21 cellular contexts compared by ENCODE assay signal in the genomic region with DNA sequence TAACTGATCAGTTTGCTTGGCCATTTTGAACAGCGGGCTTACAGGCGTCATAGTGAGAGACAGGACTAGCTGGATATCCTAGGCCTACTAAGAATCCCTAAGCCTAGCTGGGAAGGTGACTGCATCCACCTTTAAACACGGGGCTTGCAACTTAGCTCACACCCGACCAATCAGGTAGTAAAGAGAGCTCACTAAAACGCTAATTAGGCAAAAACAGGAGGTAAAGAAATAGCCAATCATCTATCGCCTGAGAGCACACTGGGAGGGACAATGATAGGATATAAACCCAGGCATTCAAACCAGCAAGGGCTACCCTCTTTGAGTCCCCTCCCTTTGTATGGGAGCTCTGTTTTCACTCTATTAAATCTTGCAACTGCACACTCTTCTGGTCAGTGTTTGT. TPM values are rescaled to one million over a fixed set of nuclear protein-coding genes. Genes with fewer than 3 reads are reported as not detected.
"Had no signal": no experiment of that assay in that cellular context is flagged by ENCODE, and none has a peak within 500 bp of the region (broad histone marks: within the 10 kb centered on the region; RNA-seq: fewer than 3 reads in every experiment).

No MANE protein-coding gene starts in this region.

RNA-seq across cellular contexts. Expression of a gene that starts 18.3 kb away (rescaled TPM):
- total RNA-seq: activated naive CD4-positive, alpha-beta T cell treated with anti-CD3 and anti-CD28 coated beads for 36 hours; activated naive CD4-positive, alpha-beta T cell treated with anti-CD3 and anti-CD28 coated beads, Interleukin-2, amount 50 U/mL, for 72 hours; activated naive CD8-positive, alpha-beta T cell treated with anti-CD3 and anti-CD28 coated beads for 36 hours; activated naive CD8-positive, alpha-beta T cell treated with anti-CD3 and anti-CD28 coated beads, Interleukin-2, amount 10 ng/mL, durations not matched to agents 7 days and 5 days; activated T-cell treated with anti-CD3 and anti-CD28 coated beads, Interleukin-2, amount 50 U/mL, for 4 hours; activated T-cell treated with anti-CD3 and anti-CD28 coated beads, Interleukin-2, amount 50 U/mL, for 72 hours; activated T-helper 1 cell treated with anti-CD3 and anti-CD28 coated beads, Interleukin-12 subunit alpha, Interleukin-12 subunit beta, Interleukin-2, Interleukin-4 antibody, amounts not matched to agents 30 ng/mL and 10 ng/mL and 1 ng/mL, durations not matched to agents 14 hours and 24 hours and 36 hours; activated T-helper 17 cell treated with anti-CD3 and anti-CD28 coated beads, Interleukin-2, amount 50 U/mL, for 72 hours; ascending aorta; astrocyte; body of pancreas; cardiac muscle cell; cardiac septum; cerebellum; chondrocyte had no signal
- polyA plus RNA-seq: aorta, cardiac muscle cell had no signal

RNA-seq across cellular contexts. Expression of a gene that starts 38.1 kb away (rescaled TPM):
- total RNA-seq: activated naive CD4-positive, alpha-beta T cell treated with anti-CD3 and anti-CD28 coated beads for 36 hours; activated naive CD4-positive, alpha-beta T cell treated with anti-CD3 and anti-CD28 coated beads, Interleukin-2, amount 50 U/mL, for 72 hours; activated naive CD8-positive, alpha-beta T cell treated with anti-CD3 and anti-CD28 coated beads for 36 hours; activated naive CD8-positive, alpha-beta T cell treated with anti-CD3 and anti-CD28 coated beads, Interleukin-2, amount 10 ng/mL, durations not matched to agents 7 days and 5 days; activated T-cell treated with anti-CD3 and anti-CD28 coated beads, Interleukin-2, amount 50 U/mL, for 72 hours; activated T-helper 1 cell treated with anti-CD3 and anti-CD28 coated beads, Interleukin-12 subunit alpha, Interleukin-12 subunit beta, Interleukin-2, Interleukin-4 antibody, amounts not matched to agents 30 ng/mL and 10 ng/mL and 1 ng/mL, durations not matched to agents 14 hours and 24 hours and 36 hours; activated T-helper 17 cell treated with anti-CD3 and anti-CD28 coated beads, Interleukin-2, amount 50 U/mL, for 72 hours; activated T-helper 2 cell treated with anti-CD3 and anti-CD28 coated beads, Interferon-gamma antibody, Interleukin-2, Interleukin-4, amounts not matched to agents 10 μg/mL and 5 μg/mL and 100 μg/mL, durations not matched to agents 14 hours and 24 hours and 36 hours; aorta; ascending aorta had no signal
- polyA plus RNA-seq: aorta had no signal

RNA-seq across cellular contexts. Expression of a gene that starts 41.4 kb away (rescaled TPM):
- total RNA-seq: ascending aorta had no signal

RNA-seq across cellular contexts. Expression of a gene that starts 48.1 kb away (rescaled TPM):
- total RNA-seq: activated naive CD4-positive, alpha-beta T cell treated with anti-CD3 and anti-CD28 coated beads for 36 hours; activated naive CD4-positive, alpha-beta T cell treated with anti-CD3 and anti-CD28 coated beads, Interleukin-2, amount 50 U/mL, for 72 hours; activated naive CD8-positive, alpha-beta T cell treated with anti-CD3 and anti-CD28 coated beads for 36 hours; activated naive CD8-positive, alpha-beta T cell treated with anti-CD3 and anti-CD28 coated beads, Interleukin-2, amount 10 ng/mL, durations not matched to agents 7 days and 5 days; activated T-cell treated with anti-CD3 and anti-CD28 coated beads, Interleukin-2, amount 50 U/mL, for 4 hours; activated T-cell treated with anti-CD3 and anti-CD28 coated beads, Interleukin-2, amount 50 U/mL, for 72 hours; activated T-helper 1 cell treated with anti-CD3 and anti-CD28 coated beads, Interleukin-12 subunit alpha, Interleukin-12 subunit beta, Interleukin-2, Interleukin-4 antibody, amounts not matched to agents 30 ng/mL and 10 ng/mL and 1 ng/mL, durations not matched to agents 14 hours and 24 hours and 36 hours; activated T-helper 2 cell treated with anti-CD3 and anti-CD28 coated beads, Interferon-gamma antibody, Interleukin-2, Interleukin-4, amounts not matched to agents 10 μg/mL and 5 μg/mL and 100 μg/mL, durations not matched to agents 14 hours and 24 hours and 36 hours; adrenal gland; aorta; ascending aorta; astrocyte; body of pancreas; breast epithelium; bronchial epithelial cell; cardiac muscle cell; cardiac septum; cerebellum; chondrocyte had no signal
- polyA plus RNA-seq: adipose tissue, adrenal gland, aorta, cardiac muscle cell had no signal
